8 cellular contexts compared by ENCODE assay signal in genomic region chr15:40754574-40754882, GRCh38. TPM values are rescaled to one million over a fixed set of nuclear protein-coding genes. Genes with fewer than 3 reads are reported as not detected.
DNase-seq lines count a peak whose midpoint lies in the region; ATAC-seq and TF ChIP-seq lines count a peak whose summit lies in the region.

No MANE protein-coding gene starts in this region.

- WGBS in HUES64, result 3% methylated on average over 22 of the region's 22 CpGs
- 3% methylated on average over 22 of the region's 22 CpGs for WGBS in smooth muscle cell (ENCODE audit: low lambda C conversion rate)

- H3K9me3 ChIP-seq in HUES64 (ENCODE audit: insufficient read depth, low read depth, low read length), result no peaks in the 10 kb centered on the region
- H3K9me3 ChIP-seq in iPS-15b (ENCODE audit: control insufficient read depth, insufficient read depth, low read length), result no peaks in the 10 kb centered on the region
- H3K9me3 ChIP-seq in smooth muscle cell (replicated peaks; ENCODE audit: low read depth), result no peaks in the 10 kb centered on the region

- H3K4me1 ChIP-seq in HUES64 (ENCODE audit: insufficient read depth, low read length) (peaks cover 6% of the 10 kb centered on the region), iPS-15b (ENCODE audit: control insufficient read depth, insufficient read depth, low read length) (no peaks in the 10 kb centered on the region), smooth muscle cell (ENCODE audit: low read depth) (peaks cover 6% of the 10 kb centered on the region)

- H3K27ac ChIP-seq in HUES64 (ENCODE audit: low read depth, low read length) (no peak overlapping the region), smooth muscle cell (ENCODE audit: low read depth) (peak overlapping the region; percentile 80)

- peak overlapping the region; percentile 88 for H3K4me3 ChIP-seq in HUES64 (ENCODE audit: low read length)
- peak overlapping the region; percentile 79 for H3K4me3 ChIP-seq in iPS-15b (ENCODE audit: low read depth, low read length)
- H3K4me3 ChIP-seq in smooth muscle cell, result peak overlapping the region; percentile 99

- H3K27me3 ChIP-seq in HUES64 (ENCODE audit: insufficient read depth, low read length) (no peaks in the 10 kb centered on the region), iPS-15b (ENCODE audit: control insufficient read depth, insufficient read depth, low read length) (no peaks in the 10 kb centered on the region), smooth muscle cell (ENCODE audit: low read depth) (no peaks in the 10 kb centered on the region)

- H3K4me3 Mint-ChIP-seq in activated naive CD8-positive, alpha-beta T cell treated with anti-CD3 and anti-CD28 coated beads, Interleukin-2, amount 50 U/mL, for 24 hours, result peak overlapping the region; percentile 88

- H3K36me3 Mint-ChIP-seq in activated naive CD8-positive, alpha-beta T cell treated with anti-CD3 and anti-CD28 coated beads, Interleukin-2, amount 50 U/mL, for 24 hours (ENCODE audit: low read depth), result peaks cover 15% of the 10 kb centered on the region

- peak overlapping the region; percentile 88 for H3K4me2 ChIP-seq in smooth muscle cell

- H3K4me1 Mint-ChIP-seq in activated naive CD8-positive, alpha-beta T cell treated with anti-CD3 and anti-CD28 coated beads, Interleukin-2, amount 50 U/mL, for 24 hours, result peaks cover 32% of the 10 kb centered on the region

- H3K27me3 Mint-ChIP-seq in activated naive CD8-positive, alpha-beta T cell treated with anti-CD3 and anti-CD28 coated beads, Interleukin-2, amount 50 U/mL, for 24 hours, result no peaks in the 10 kb centered on the region

- peak; percentile 14 for ATAC-seq in GM18867 (IDR thresholded peaks at IDR 0.05; ENCODE audit: unreplicated experiment)
- ATAC-seq in activated naive CD8-positive, alpha-beta T cell treated with anti-CD3 and anti-CD28 coated beads, Interleukin-2, amount 50 U/mL, for 24 hours, result peak; percentile 12
- ATAC-seq in GM19452 (IDR thresholded peaks at IDR 0.05; ENCODE audit: unreplicated experiment), result no peak

- no peaks in the 10 kb centered on the region for H3K9me3 Mint-ChIP-seq in activated naive CD8-positive, alpha-beta T cell treated with anti-CD3 and anti-CD28 coated beads, Interleukin-2, amount 50 U/mL, for 24 hours

- H3K36me3 ChIP-seq in HUES64 (ENCODE audit: insufficient read depth, low read length) (peaks cover 22% of the 10 kb centered on the region), iPS-15b (ENCODE audit: control insufficient read depth, insufficient read depth, low read length) (no peaks in the 10 kb centered on the region), smooth muscle cell (ENCODE audit: low read depth) (peaks cover 7% of the 10 kb centered on the region)

- no peak for DNase-seq in activated naive CD8-positive, alpha-beta T cell treated with anti-CD3 and anti-CD28 coated beads, Interleukin-2, amount 50 U/mL, for 24 hours
- DNase-seq in smooth muscle cell (lab: John Stamatoyannopoulos, UW; ENCODE audit: unreplicated experiment), result no peak
- no peak for DNase-seq in GOT3 (lab: John Stamatoyannopoulos, UW)
- DNase-seq in GM20000 (ENCODE audit: low spot score), result no peak

- no peaks in the 10 kb centered on the region for H3F3A ChIP-seq in smooth muscle cell (ENCODE audit: low read depth)

- peak overlapping the region; percentile 54 for H3K27ac Mint-ChIP-seq in activated naive CD8-positive, alpha-beta T cell treated with anti-CD3 and anti-CD28 coated beads, Interleukin-2, amount 50 U/mL, for 24 hours

- H2AFZ ChIP-seq in smooth muscle cell (ENCODE audit: low read depth), result peak overlapping the region; percentile 94

- H3K9ac ChIP-seq in HUES64 (ENCODE audit: low read depth, low read length) (peak overlapping the region; percentile 68), iPS-15b (ENCODE audit: low read depth, low read length) (no peak overlapping the region), smooth muscle cell (ENCODE audit: low read depth) (peak overlapping the region; percentile 95)

- H4K20me1 ChIP-seq in smooth muscle cell (ENCODE audit: low read depth), result no peaks in the 10 kb centered on the region

- TF ChIP-seq CTCF in smooth muscle cell (IDR thresholded peaks at IDR 0.05; ENCODE audit: borderline replicate concordance, insufficient read depth, poor library complexity, severe bottlenecking), result no peak
- TF ChIP-seq CTCF in GM20000 (IDR thresholded peaks at IDR 0.05; ENCODE audit: extremely low read depth, missing control alignments), result no peak

- peaks cover 28% of the 10 kb centered on the region for H3K79me2 ChIP-seq in smooth muscle cell (ENCODE audit: low read depth)

RNA-seq across cellular contexts. Expression of gene RMDN3, which starts 0.5 kb away (rescaled TPM):
- polyA plus RNA-seq in HUES64 (2013, experiment 1 of 2), result 15.5 TPM
- 14.7 TPM for polyA plus RNA-seq in HUES64 (2013, experiment 2 of 2)
- total RNA-seq in smooth muscle cell, result 11.0 and 12.8 TPM in 2 replicates
- polyA plus RNA-seq in smooth muscle cell, result 20.0 and 25.1 TPM in 2 replicates

RNA-seq across cellular contexts. Expression of gene GCHFR, which starts 9.3 kb away (rescaled TPM):
- 21.1 TPM for polyA plus RNA-seq in HUES64 (2013, experiment 1 of 2)
- polyA plus RNA-seq in HUES64 (2013, experiment 2 of 2), result 24.7 TPM
- 9.1 and 12.4 TPM in 2 replicates for total RNA-seq in smooth muscle cell
- 8.9 and 19.0 TPM in 2 replicates for polyA plus RNA-seq in smooth muscle cell

RNA-seq across cellular contexts. Expression of gene C15orf62, which starts 15.3 kb away (rescaled TPM):
- polyA plus RNA-seq in HUES64 (2013, experiment 1 of 2), result 0.25 TPM
- polyA plus RNA-seq in HUES64 (2013, experiment 2 of 2), result 0.25 TPM
- total RNA-seq in smooth muscle cell, result 0.09 and 0.63 TPM in 2 replicates
- polyA plus RNA-seq in smooth muscle cell, result 0.35 and 0.74 TPM in 2 replicates

RNA-seq across cellular contexts. Expression of gene ZFYVE19, which starts 52.4 kb away (rescaled TPM):
- 7.9 TPM for polyA plus RNA-seq in HUES64 (2013, experiment 1 of 2)
- polyA plus RNA-seq in HUES64 (2013, experiment 2 of 2), result 12.8 TPM
- 16.5 and 18.1 TPM in 2 replicates for total RNA-seq in smooth muscle cell
- 30.1 and 31.9 TPM in 2 replicates for polyA plus RNA-seq in smooth muscle cell

RNA-seq across cellular contexts. Expression of gene DNAJC17, which starts 52.7 kb away (rescaled TPM):
- polyA plus RNA-seq in HUES64 (2013, experiment 1 of 2), result 41.6 TPM
- polyA plus RNA-seq in HUES64 (2013, experiment 2 of 2), result 50.4 TPM
- total RNA-seq in smooth muscle cell, result 23.7 and 25.0 TPM in 2 replicates
- polyA plus RNA-seq in smooth muscle cell, result 33.6 and 35.3 TPM in 2 replicates
